In genomic region chr17:7842950-7843535, GRCh38 we compare ENCODE assay signal across 1 cellular context.
A peak's percentile ranks its signal among the peaks of the same experiment; 100 is the strongest.
TF ChIP-seq lines count a peak whose summit lies in the region.

No MANE protein-coding gene starts in this region.

TF ChIP-seq in HEK293, 187 proteins besides CTCF, POLR2A, EP300 and RAD21 (continued from another document):
- TF ChIP-seq ZNF398 (tag by site-specific recombination; IDR thresholded peaks at IDR 0.05) (peak; percentile 75; the same call in 1 of the 2 replicates), HIC1 (tag by site-specific recombination; IDR thresholded peaks at IDR 0.05) (peak; percentile 27; the same call in 1 of the 2 replicates), ZNF174 (tag by site-specific recombination; IDR thresholded peaks at IDR 0.05) (no peak), ZNF645 (tag by site-specific recombination; IDR thresholded peaks at IDR 0.05) (no peak), SALL2 (tag by site-specific recombination; IDR thresholded peaks at IDR 0.05; ENCODE audit: borderline replicate concordance) (no peak), PATZ1 (tag by site-specific recombination; IDR thresholded peaks at IDR 0.05) (peak; percentile 23), GLIS2 (tag by site-specific recombination; IDR thresholded peaks at IDR 0.05) (no peak), ZNF341 (tag by site-specific recombination; IDR thresholded peaks at IDR 0.05; ENCODE audit: low read depth) (peak; percentile 58), ZNF37A (tag by site-specific recombination; IDR thresholded peaks at IDR 0.05) (0 out of 2 replicates have a peak, but pooled peaks have one; percentile 49), ZNF629 (tag by site-specific recombination; IDR thresholded peaks at IDR 0.05) (0 out of 2 replicates have a peak, but pooled peaks have one; percentile 10), ZBTB11 (tag by site-specific recombination; conservative IDR thresholded peaks at IDR 0.05; ENCODE audit: low read depth) (peak; percentile 85), IKZF3 (tag by site-specific recombination; IDR thresholded peaks at IDR 0.05) (peak; percentile 79), ZNF670 (tag by site-specific recombination; IDR thresholded peaks at IDR 0.05; ENCODE audit: low read depth) (no peak), ZEB2 (tag by site-specific recombination; IDR thresholded peaks at IDR 0.05) (peak; percentile 54), ZSCAN5A (tag by site-specific recombination; IDR thresholded peaks at IDR 0.05) (0 out of 2 replicates have a peak, but pooled peaks have one; percentile 16), KLF8 (tag by site-specific recombination; IDR thresholded peaks at IDR 0.05) (no peak), ZNF335 (tag by site-specific recombination; conservative IDR thresholded peaks at IDR 0.05) (peak; percentile 52; the same call in 1 of the 2 replicates), ZNF433 (tag by site-specific recombination; IDR thresholded peaks at IDR 0.05; ENCODE audit: low read depth) (no peak), PRDM1 (tag by site-specific recombination; IDR thresholded peaks at IDR 0.05) (peak; percentile 80)
